Comparison of ENCODE assay signal across 1 cellular context in the genomic region with DNA sequence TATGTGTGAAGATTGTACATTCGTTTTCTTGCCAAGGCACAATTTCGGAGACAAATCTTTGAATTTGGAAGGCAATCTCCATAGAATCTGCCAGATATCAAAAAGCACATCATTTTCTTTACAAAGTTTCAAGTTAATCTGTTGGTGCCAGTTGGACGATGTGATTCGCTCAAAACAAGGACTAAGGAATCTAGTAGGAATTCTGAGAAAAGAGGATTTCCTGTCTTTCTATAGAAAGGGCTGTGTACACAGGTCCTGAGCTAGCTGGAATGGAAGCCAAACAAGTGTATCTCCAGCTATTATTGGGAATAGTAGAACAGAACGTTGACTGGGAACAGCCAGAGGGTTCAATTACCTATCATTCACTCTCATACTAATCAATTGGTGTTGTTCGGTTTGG.
TF ChIP-seq lines count a peak whose summit lies in the region.

No MANE protein-coding gene starts in this region.

TF ChIP-seq in GM23338, 12 proteins besides CTCF, POLR2A, EP300 and RAD21 (continued from another document):
- TF ChIP-seq, protein P1, sequence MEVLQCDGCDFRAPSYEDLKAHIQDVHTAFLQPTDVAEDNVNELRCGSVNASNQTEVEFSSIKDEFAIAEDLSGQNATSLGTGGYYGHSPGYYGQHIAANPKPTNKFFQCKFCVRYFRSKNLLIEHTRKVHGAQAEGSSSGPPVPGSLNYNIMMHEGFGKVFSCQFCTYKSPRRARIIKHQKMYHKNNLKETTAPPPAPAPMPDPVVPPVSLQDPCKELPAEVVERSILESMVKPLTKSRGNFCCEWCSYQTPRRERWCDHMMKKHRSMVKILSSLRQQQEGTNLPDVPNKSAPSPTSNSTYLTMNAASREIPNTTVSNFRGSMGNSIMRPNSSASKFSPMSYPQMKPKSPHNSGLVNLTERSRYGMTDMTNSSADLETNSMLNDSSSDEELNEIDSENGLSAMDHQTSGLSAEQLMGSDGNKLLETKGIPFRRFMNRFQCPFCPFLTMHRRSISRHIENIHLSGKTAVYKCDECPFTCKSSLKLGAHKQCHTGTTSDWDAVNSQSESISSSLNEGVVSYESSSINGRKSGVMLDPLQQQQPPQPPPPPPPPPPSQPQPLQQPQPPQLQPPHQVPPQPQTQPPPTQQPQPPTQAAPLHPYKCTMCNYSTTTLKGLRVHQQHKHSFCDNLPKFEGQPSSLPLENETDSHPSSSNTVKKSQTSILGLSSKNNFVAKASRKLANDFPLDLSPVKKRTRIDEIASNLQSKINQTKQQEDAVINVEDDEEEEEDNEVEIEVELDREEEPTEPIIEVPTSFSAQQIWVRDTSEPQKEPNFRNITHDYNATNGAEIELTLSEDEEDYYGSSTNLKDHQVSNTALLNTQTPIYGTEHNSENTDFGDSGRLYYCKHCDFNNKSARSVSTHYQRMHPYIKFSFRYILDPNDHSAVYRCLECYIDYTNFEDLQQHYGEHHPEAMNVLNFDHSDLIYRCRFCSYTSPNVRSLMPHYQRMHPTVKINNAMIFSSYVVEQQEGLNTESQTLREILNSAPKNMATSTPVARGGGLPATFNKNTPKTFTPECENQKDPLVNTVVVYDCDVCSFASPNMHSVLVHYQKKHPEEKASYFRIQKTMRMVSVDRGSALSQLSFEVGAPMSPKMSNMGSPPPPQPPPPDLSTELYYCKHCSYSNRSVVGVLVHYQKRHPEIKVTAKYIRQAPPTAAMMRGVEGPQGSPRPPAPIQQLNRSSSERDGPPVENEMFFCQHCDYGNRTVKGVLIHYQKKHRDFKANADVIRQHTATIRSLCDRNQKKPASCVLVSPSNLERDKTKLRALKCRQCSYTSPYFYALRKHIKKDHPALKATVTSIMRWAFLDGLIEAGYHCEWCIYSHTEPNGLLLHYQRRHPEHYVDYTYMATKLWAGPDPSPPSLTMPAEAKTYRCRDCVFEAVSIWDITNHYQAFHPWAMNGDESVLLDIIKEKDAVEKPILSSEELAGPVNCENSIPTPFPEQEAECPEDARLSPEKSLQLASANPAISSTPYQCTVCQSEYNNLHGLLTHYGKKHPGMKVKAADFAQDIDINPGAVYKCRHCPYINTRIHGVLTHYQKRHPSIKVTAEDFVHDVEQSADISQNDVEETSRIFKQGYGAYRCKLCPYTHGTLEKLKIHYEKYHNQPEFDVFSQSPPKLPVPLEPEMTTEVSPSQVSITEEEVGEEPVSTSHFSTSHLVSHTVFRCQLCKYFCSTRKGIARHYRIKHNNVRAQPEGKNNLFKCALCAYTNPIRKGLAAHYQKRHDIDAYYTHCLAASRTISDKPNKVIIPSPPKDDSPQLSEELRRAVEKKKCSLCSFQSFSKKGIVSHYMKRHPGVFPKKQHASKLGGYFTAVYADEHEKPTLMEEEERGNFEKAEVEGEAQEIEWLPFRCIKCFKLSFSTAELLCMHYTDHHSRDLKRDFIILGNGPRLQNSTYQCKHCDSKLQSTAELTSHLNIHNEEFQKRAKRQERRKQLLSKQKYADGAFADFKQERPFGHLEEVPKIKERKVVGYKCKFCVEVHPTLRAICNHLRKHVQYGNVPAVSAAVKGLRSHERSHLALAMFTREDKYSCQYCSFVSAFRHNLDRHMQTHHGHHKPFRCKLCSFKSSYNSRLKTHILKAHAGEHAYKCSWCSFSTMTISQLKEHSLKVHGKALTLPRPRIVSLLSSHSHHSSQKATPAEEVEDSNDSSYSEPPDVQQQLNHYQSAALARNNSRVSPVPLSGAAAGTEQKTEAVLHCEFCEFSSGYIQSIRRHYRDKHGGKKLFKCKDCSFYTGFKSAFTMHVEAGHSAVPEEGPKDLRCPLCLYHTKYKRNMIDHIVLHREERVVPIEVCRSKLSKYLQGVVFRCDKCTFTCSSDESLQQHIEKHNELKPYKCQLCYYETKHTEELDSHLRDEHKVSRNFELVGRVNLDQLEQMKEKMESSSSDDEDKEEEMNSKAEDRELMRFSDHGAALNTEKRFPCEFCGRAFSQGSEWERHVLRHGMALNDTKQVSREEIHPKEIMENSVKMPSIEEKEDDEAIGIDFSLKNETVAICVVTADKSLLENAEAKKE (CRISPR knock-in tag; IDR thresholded peaks at IDR 0.05): no peak
- no peak for TF ChIP-seq ZNF114 (CRISPR knock-in tag; IDR thresholded peaks at IDR 0.05)
- no peak for TF ChIP-seq STAT1 (IDR thresholded peaks at IDR 0.05; ENCODE audit: unreplicated experiment)
- no peak for TF ChIP-seq JUNB (IDR thresholded peaks at IDR 0.05; ENCODE audit: unreplicated experiment)
- TF ChIP-seq CREB1 (CRISPR knock-in tag; IDR thresholded peaks at IDR 0.05; ENCODE audit: low read depth): no peak
